ENCODE assay signal across 22 cellular contexts in the genomic region with DNA sequence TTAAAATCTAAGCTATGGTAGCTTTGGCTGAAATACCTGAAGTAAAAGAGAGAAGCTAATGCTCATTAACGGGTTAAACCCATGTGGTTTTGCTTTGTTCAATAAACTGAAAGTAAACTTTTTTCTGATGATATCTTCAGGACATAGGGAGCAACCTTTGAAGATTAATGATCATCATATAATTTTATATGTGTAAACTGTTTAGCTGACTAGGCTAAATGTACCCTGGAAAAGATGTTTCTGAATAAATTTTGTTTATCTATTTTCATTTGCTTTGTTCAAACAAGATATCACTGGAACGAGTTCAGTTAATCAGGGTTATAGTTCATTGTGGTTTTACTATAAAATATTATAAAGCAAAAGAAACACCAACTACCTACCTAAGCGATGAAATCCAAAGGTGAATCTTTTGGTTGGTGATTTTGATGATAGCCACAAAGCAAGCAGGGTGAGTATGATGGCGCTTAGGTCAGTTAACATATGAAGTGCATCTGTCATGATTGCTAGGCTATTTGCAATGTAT. TPM values are rescaled to one million over a fixed set of nuclear protein-coding genes. Genes with fewer than 3 reads are reported as not detected.
A peak's percentile ranks its signal among the peaks of the same experiment; 100 is the strongest.
DNase-seq lines count a peak whose midpoint lies in the region; ATAC-seq, FAIRE-seq and TF ChIP-seq lines count a peak whose summit lies in the region.
"Had no signal": no experiment of that assay in that cellular context is flagged by ENCODE, and none has a peak within 500 bp of the region (broad histone marks: within the 10 kb centered on the region; RNA-seq: fewer than 3 reads in every experiment).

No MANE protein-coding gene starts in this region.

- no peak overlapping the region for H3K4me3 Mint-ChIP-seq in activated CD8-positive, alpha-beta memory T cell treated with anti-CD3 and anti-CD28 coated beads, Interleukin-2, amount 10 ng/mL, durations not matched to agents 7 days and 5 days
- H3K4me3 Mint-ChIP-seq: B cell; CD4-positive, CD25-positive, alpha-beta regulatory T cell; CD8-positive, alpha-beta memory T cell had no signal

- peaks cover 1% of the 10 kb centered on the region for H3K36me3 Mint-ChIP-seq in activated CD8-positive, alpha-beta memory T cell treated with anti-CD3 and anti-CD28 coated beads, Interleukin-2, amount 10 ng/mL, durations not matched to agents 7 days and 5 days

- no peak for ATAC-seq in A549
- no peak for ATAC-seq in activated CD8-positive, alpha-beta memory T cell treated with anti-CD3 and anti-CD28 coated beads, Interleukin-2, amount 10 ng/mL, durations not matched to agents 7 days and 5 days
- ATAC-seq: GM12878 had no signal

- no peak for DNase-seq in A549 (ENCODE audit: low read depth in 1 of 2, low spot score in 1 of 2)
- DNase-seq in LNCaP clone FGC (ENCODE audit: low read depth): peak; percentile 95
- no peak for DNase-seq in epidermal melanocyte (ENCODE audit: insufficient read length, low spot score)
- DNase-seq in stimulated activated naive CD4-positive, alpha-beta T cell (lab: John Stamatoyannopoulos, UW): no peak
- no peak for DNase-seq in activated CD8-positive, alpha-beta memory T cell treated with anti-CD3 and anti-CD28 coated beads, Interleukin-2, amount 10 ng/mL, durations not matched to agents 7 days and 5 days
- no peak for DNase-seq in NCI-H1436 treated with DMSO at 0.1 percent for 48 hours (lab: John Stamatoyannopoulos, UW)
- DNase-seq: 8988T; CD4-positive, CD25-positive, alpha-beta regulatory T cell; CD8-positive, alpha-beta memory T cell; COR-L47; DMS 273 treated with DMSO at 0.1 percent for 48 hours; DMS53; DND-41; EL; HCEC 1CT had no signal

- TF ChIP-seq EP300 in A549 (IDR thresholded peaks at IDR 0.05): no peak

- TF ChIP-seq RAD21 in A549 (conservative IDR thresholded peaks at IDR 0.05 in 1 of 2, IDR thresholded peaks at IDR 0.05 in 1 of 2): no peak

- TF ChIP-seq CTCF in A549 (IDR thresholded peaks at IDR 0.05) (no peak), LNCaP clone FGC (IDR thresholded peaks at IDR 0.05; ENCODE audit: control insufficient read depth, extremely low read depth, insufficient read depth) (no peak), VCaP (conservative IDR thresholded peaks at IDR 0.05) (no peak)

- TF ChIP-seq POLR2A in A549 (IDR thresholded peaks at IDR 0.05; ENCODE audit: low read length): no peak

- CTCF ChIA-PET in A549 (lab: Yijun Ruan, JAX): no interaction called here
- CTCF ChIA-PET in activated CD8-positive, alpha-beta memory T cell treated with anti-CD3 and anti-CD28 coated beads, Interleukin-2, amount 10 ng/mL, durations not matched to agents 7 days and 5 days (lab: Charles Lee): interaction anchor here (1.5 kb wide), 1 partner anchor 80 kb away, joined by 3 read pairs; no protein-coding TSS in a partner anchor

- WGBS in A549 (ENCODE audit: missing lambda C conversion rate): 84% methylated on average over 4 of the region's 4 CpGs

- H3K9me3 Mint-ChIP-seq in activated CD8-positive, alpha-beta memory T cell treated with anti-CD3 and anti-CD28 coated beads, Interleukin-2, amount 10 ng/mL, durations not matched to agents 7 days and 5 days (ENCODE audit: low read depth): no peaks in the 10 kb centered on the region
- H3K9me3 Mint-ChIP-seq: CD4-positive, CD25-positive, alpha-beta regulatory T cell; CD8-positive, alpha-beta memory T cell had no signal

- no peak overlapping the region for H3K4me2 ChIP-seq in A549
- H3K4me2 ChIP-seq: BLaER1 treated with 17β-estradiol and CSF1 and Interleukin-3, amounts not matched to agents 10 nM and 100 nM had no signal

- H3K9me3 ChIP-seq in A549: no peaks in the 10 kb centered on the region
- H3K9me3 ChIP-seq: BLaER1 treated with 17β-estradiol and CSF1 and Interleukin-3, amounts not matched to agents 10 nM and 100 nM had no signal

- H3K4me3 ChIP-seq in A549: no peak overlapping the region
- no peak overlapping the region; the same call in 1 of the 2 replicates for H3K4me3 ChIP-seq in LNCaP clone FGC (ENCODE audit: low read depth, low read length)
- H3K4me3 ChIP-seq: BLaER1 treated with 17β-estradiol and CSF1 and Interleukin-3, amounts not matched to agents 10 nM and 100 nM; GM12878 had no signal

- FAIRE-seq in A549 (lab: Jason Lieb, UNC) (no peak), endometrium (lab: Jason Lieb, UNC) (peak; percentile 93)
- FAIRE-seq: GM12878, GM19239, H54 had no signal

- no peak overlapping the region for H3K27ac Mint-ChIP-seq in activated CD8-positive, alpha-beta memory T cell treated with anti-CD3 and anti-CD28 coated beads, Interleukin-2, amount 10 ng/mL, durations not matched to agents 7 days and 5 days
- H3K27ac Mint-ChIP-seq: B cell; CD4-positive, CD25-positive, alpha-beta regulatory T cell; CD8-positive, alpha-beta memory T cell had no signal

- no peaks in the 10 kb centered on the region for H3K4me1 ChIP-seq in A549
- H3K4me1 ChIP-seq: BLaER1 treated with 17β-estradiol and CSF1 and Interleukin-3, amounts not matched to agents 10 nM and 100 nM had no signal

- POLR2A ChIA-PET in A549 (lab: Yijun Ruan, JAX): no interaction called here

- no peaks in the 10 kb centered on the region for H3K27me3 Mint-ChIP-seq in activated CD8-positive, alpha-beta memory T cell treated with anti-CD3 and anti-CD28 coated beads, Interleukin-2, amount 10 ng/mL, durations not matched to agents 7 days and 5 days
- H3K27me3 Mint-ChIP-seq: B cell had no signal

- no peaks in the 10 kb centered on the region for H3K4me1 Mint-ChIP-seq in activated CD8-positive, alpha-beta memory T cell treated with anti-CD3 and anti-CD28 coated beads, Interleukin-2, amount 10 ng/mL, durations not matched to agents 7 days and 5 days
- H3K4me1 Mint-ChIP-seq: B cell; CD8-positive, alpha-beta memory T cell had no signal

- H3K27ac ChIP-seq in A549 (no peak overlapping the region), VCaP (peak overlapping the region; percentile 96)
- H3K27ac ChIP-seq: BLaER1 treated with 17β-estradiol and CSF1 and Interleukin-3, amounts not matched to agents 10 nM and 100 nM had no signal

TF ChIP-seq in A549, 52 proteins besides CTCF, POLR2A, EP300 and RAD21:
- no peak for TF ChIP-seq CHD4 (IDR thresholded peaks at IDR 0.05; ENCODE audit: borderline replicate concordance)
- TF ChIP-seq, protein P1, sequence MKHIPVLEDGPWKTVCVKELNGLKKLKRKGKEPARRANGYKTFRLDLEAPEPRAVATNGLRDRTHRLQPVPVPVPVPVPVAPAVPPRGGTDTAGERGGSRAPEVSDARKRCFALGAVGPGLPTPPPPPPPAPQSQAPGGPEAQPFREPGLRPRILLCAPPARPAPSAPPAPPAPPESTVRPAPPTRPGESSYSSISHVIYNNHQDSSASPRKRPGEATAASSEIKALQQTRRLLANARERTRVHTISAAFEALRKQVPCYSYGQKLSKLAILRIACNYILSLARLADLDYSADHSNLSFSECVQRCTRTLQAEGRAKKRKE (CRISPR knock-in tag; IDR thresholded peaks at IDR 0.05; ENCODE audit: low read depth): no peak
- no peak for TF ChIP-seq SREBF2 (IDR thresholded peaks at IDR 0.05)
- TF ChIP-seq MYC (IDR thresholded peaks at IDR 0.05; ENCODE audit: borderline replicate concordance, low read length): no peak
- TF ChIP-seq JUNB (IDR thresholded peaks at IDR 0.05): no peak
- TF ChIP-seq RARB (CRISPR knock-in tag; IDR thresholded peaks at IDR 0.05): no peak
- TF ChIP-seq, protein P2, sequence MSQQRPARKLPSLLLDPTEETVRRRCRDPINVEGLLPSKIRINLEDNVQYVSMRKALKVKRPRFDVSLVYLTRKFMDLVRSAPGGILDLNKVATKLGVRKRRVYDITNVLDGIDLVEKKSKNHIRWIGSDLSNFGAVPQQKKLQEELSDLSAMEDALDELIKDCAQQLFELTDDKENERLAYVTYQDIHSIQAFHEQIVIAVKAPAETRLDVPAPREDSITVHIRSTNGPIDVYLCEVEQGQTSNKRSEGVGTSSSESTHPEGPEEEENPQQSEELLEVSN (IDR thresholded peaks at IDR 0.05; ENCODE audit: borderline replicate concordance, low read depth): no peak
- TF ChIP-seq TP53 (CRISPR knock-in tag; IDR thresholded peaks at IDR 0.05): no peak
- TF ChIP-seq MAFK (IDR thresholded peaks at IDR 0.05; ENCODE audit: partially characterized antibody): peak; percentile 59

RNA-seq across cellular contexts. Expression of a gene that starts 11.7 kb away (rescaled TPM):
- 3.1 and 3.8 TPM in 2 replicates for polyA plus RNA-seq in A549 (2011; rRNA removed)
- 1.3 and 1.4 TPM in 2 replicates for polyA plus RNA-seq in A549 (2012; cell fraction: cytosol; rRNA removed)
- polyA plus RNA-seq in A549 (2012; cell fraction: nucleus; rRNA removed): 0.35 and 0.65 TPM in 2 replicates
- 2.1 to 2.7 TPM (median 2.2 TPM) in 3 replicates for polyA plus RNA-seq in A549 (2017; fragmentation: RNase III; extraction: RNeasy Plus Mini Kit Qiagen cat#74134 plus additional on column Dnase treatment)
- polyA minus RNA-seq in A549 (2011; rRNA and poly(A)+ RNA removed): 6.2 and 6.3 TPM in 2 replicates
- 1 to 10 TPM; 2.9 to 4.1 TPM for total RNA-seq in activated CD8-positive, alpha-beta memory T cell treated with anti-CD3 and anti-CD28 coated beads, Interleukin-2, amount 10 ng/mL, durations not matched to agents 7 days and 5 days
